In genomic region chr7:55305130-55305529, GRCh38 we compare ENCODE assay signal across 18 cellular contexts.
DNase-seq lines count a peak whose midpoint lies in the region; ATAC-seq, FAIRE-seq and TF ChIP-seq lines count a peak whose summit lies in the region.
"Had no signal": no experiment of that assay in that cellular context is flagged by ENCODE, and none has a peak within 500 bp of the region (broad histone marks: within the 10 kb centered on the region; RNA-seq: fewer than 3 reads in every experiment).

No MANE protein-coding gene starts in this region.

- DNase-seq in AG04449 (ENCODE audit: low read depth, low spot score) (peak; percentile 4), GM18507 (ENCODE audit: extremely low spot score, insufficient read length, low read depth) (no peak), NCI-H1048 (lab: John Stamatoyannopoulos, UW) (peak; percentile 49), astrocyte of the hippocampus (ENCODE audit: low read depth, low spot score) (peak; percentile 41), HUDEP-2 (lab: John Stamatoyannopoulos, UW; ENCODE audit: unreplicated experiment in 76 of 76) (no peak), pons (ENCODE audit: low spot score) (no peak)
- DNase-seq in activated CD8-positive, alpha-beta memory T cell treated with anti-CD3 and anti-CD28 coated beads, Interleukin-2, amount 10 ng/mL, durations not matched to agents 7 days and 5 days, result no peak
- DNase-seq in CD8-positive, alpha-beta memory T cell, result no peak
- DNase-seq: 8988T; Calu3; CD4-positive, CD25-positive, alpha-beta regulatory T cell; DMS 273 treated with DMSO at 0.1 percent for 48 hours; EL; GM23248; H7 had no signal

- no peaks in the 10 kb centered on the region for H3K36me3 ChIP-seq in CD8-positive, alpha-beta memory T cell (ENCODE audit: insufficient read depth, low read length)
- H3K36me3 ChIP-seq: BLaER1 treated with 17β-estradiol and CSF1 and Interleukin-3, amounts not matched to agents 10 nM and 100 nM had no signal

- H3K9me3 Mint-ChIP-seq in activated CD8-positive, alpha-beta memory T cell treated with anti-CD3 and anti-CD28 coated beads, Interleukin-2, amount 10 ng/mL, durations not matched to agents 7 days and 5 days (ENCODE audit: low read depth), result no peaks in the 10 kb centered on the region
- no peaks in the 10 kb centered on the region for H3K9me3 Mint-ChIP-seq in CD8-positive, alpha-beta memory T cell

- no peak for ATAC-seq in activated CD8-positive, alpha-beta memory T cell treated with anti-CD3 and anti-CD28 coated beads, Interleukin-2, amount 10 ng/mL, durations not matched to agents 7 days and 5 days

- FAIRE-seq in GM18507 (lab: Jason Lieb, UNC), result peak; percentile 70
- FAIRE-seq: G401.6, HTR-8/SVneo had no signal

- no peak overlapping the region for H3K27ac ChIP-seq in CD8-positive, alpha-beta memory T cell (ENCODE audit: low read depth, low read length)
- H3K27ac ChIP-seq: BLaER1 treated with 17β-estradiol and CSF1 and Interleukin-3, amounts not matched to agents 10 nM and 100 nM; GM23248 had no signal

- peaks cover 32% of the 10 kb centered on the region for H3K4me1 Mint-ChIP-seq in activated CD8-positive, alpha-beta memory T cell treated with anti-CD3 and anti-CD28 coated beads, Interleukin-2, amount 10 ng/mL, durations not matched to agents 7 days and 5 days
- H3K4me1 Mint-ChIP-seq in CD8-positive, alpha-beta memory T cell, result peaks cover 43 to 58% (median 58%) of the 10 kb centered on the region in 3 donors

- CTCF ChIA-PET in AG04449 (lab: Yijun Ruan, JAX), result interaction anchor here (2.9 to 5.0 kb wide), 2 partner anchors 24 to 110 kb away, joined by 20 to 31 read pairs; no protein-coding TSS in a partner anchor
- CTCF ChIA-PET in activated CD8-positive, alpha-beta memory T cell treated with anti-CD3 and anti-CD28 coated beads, Interleukin-2, amount 10 ng/mL, durations not matched to agents 7 days and 5 days (lab: Charles Lee), result no interaction called here
- CTCF ChIA-PET in CD8-positive, alpha-beta memory T cell (lab: Charles Lee), result no interaction called here

- no peaks in the 10 kb centered on the region for H3K27me3 ChIP-seq in CD8-positive, alpha-beta memory T cell (ENCODE audit: insufficient read depth, low read length, poor library complexity, severe bottlenecking)
- H3K27me3 ChIP-seq: BLaER1 treated with 17β-estradiol and CSF1 and Interleukin-3, amounts not matched to agents 10 nM and 100 nM had no signal

- POLR2A ChIA-PET in AG04449 (lab: Yijun Ruan, JAX), result no interaction called here
- POLR2A ChIA-PET in CD8-positive, alpha-beta memory T cell (lab: Charles Lee), result no interaction called here

- H3K27ac Mint-ChIP-seq in activated CD8-positive, alpha-beta memory T cell treated with anti-CD3 and anti-CD28 coated beads, Interleukin-2, amount 10 ng/mL, durations not matched to agents 7 days and 5 days, result no peak overlapping the region
- no peak overlapping the region for H3K27ac Mint-ChIP-seq in CD8-positive, alpha-beta memory T cell
- H3K27ac Mint-ChIP-seq: CD4-positive, CD25-positive, alpha-beta regulatory T cell had no signal

- peaks cover 81% of the 10 kb centered on the region for H3K27me3 Mint-ChIP-seq in activated CD8-positive, alpha-beta memory T cell treated with anti-CD3 and anti-CD28 coated beads, Interleukin-2, amount 10 ng/mL, durations not matched to agents 7 days and 5 days
- H3K27me3 Mint-ChIP-seq in CD8-positive, alpha-beta memory T cell, result peaks cover 0 to 3% of the 10 kb centered on the region in 2 donors

- H3K4me3 ChIP-seq in AG04449 (ENCODE audit: low read depth, low read length), result no peak overlapping the region
- no peak overlapping the region for H3K4me3 ChIP-seq in CD8-positive, alpha-beta memory T cell (ENCODE audit: low read length)
- H3K4me3 ChIP-seq: BLaER1 treated with 17β-estradiol and CSF1 and Interleukin-3, amounts not matched to agents 10 nM and 100 nM; GM23248 had no signal

- no peak overlapping the region for H3K4me3 Mint-ChIP-seq in activated CD8-positive, alpha-beta memory T cell treated with anti-CD3 and anti-CD28 coated beads, Interleukin-2, amount 10 ng/mL, durations not matched to agents 7 days and 5 days
- H3K4me3 Mint-ChIP-seq in CD8-positive, alpha-beta memory T cell, result no peak overlapping the region
- H3K4me3 Mint-ChIP-seq: CD4-positive, CD25-positive, alpha-beta regulatory T cell had no signal

- H3K36me3 Mint-ChIP-seq in activated CD8-positive, alpha-beta memory T cell treated with anti-CD3 and anti-CD28 coated beads, Interleukin-2, amount 10 ng/mL, durations not matched to agents 7 days and 5 days, result peaks cover 17% of the 10 kb centered on the region
- H3K36me3 Mint-ChIP-seq in CD8-positive, alpha-beta memory T cell, result no peaks in the 10 kb centered on the region

- no peaks in the 10 kb centered on the region for H3K9me3 ChIP-seq in CD8-positive, alpha-beta memory T cell (ENCODE audit: low read length)

- H3K4me1 ChIP-seq in CD8-positive, alpha-beta memory T cell (ENCODE audit: insufficient read depth, low read length), result peaks cover 25% of the 10 kb centered on the region
- H3K4me1 ChIP-seq: BLaER1 treated with 17β-estradiol and CSF1 and Interleukin-3, amounts not matched to agents 10 nM and 100 nM had no signal

- TF ChIP-seq CTCF in AG04449 (IDR thresholded peaks at IDR 0.05; ENCODE audit: insufficient read depth, low read length, missing control alignments), result no peak

Comparison
In these comparisons a context has a peak if more than half of its experiments do, and no peak if none do; other contexts are left out.
1. DNase-seq: peak in AG04449 (single experiment), NCI-H1048 (single experiment) and astrocyte of the hippocampus (single experiment); none in GM18507 (single experiment), activated CD8-positive, alpha-beta memory T cell treated with anti-CD3 and anti-CD28 coated beads, Interleukin-2, amount 10 ng/mL, durations not matched to agents 7 days and 5 days (single experiment), HUDEP-2 (0 of 76), pons (single experiment) and CD8-positive, alpha-beta memory T cell (0 of 5).